1 cellular context compared by ENCODE assay signal in the genomic region with DNA sequence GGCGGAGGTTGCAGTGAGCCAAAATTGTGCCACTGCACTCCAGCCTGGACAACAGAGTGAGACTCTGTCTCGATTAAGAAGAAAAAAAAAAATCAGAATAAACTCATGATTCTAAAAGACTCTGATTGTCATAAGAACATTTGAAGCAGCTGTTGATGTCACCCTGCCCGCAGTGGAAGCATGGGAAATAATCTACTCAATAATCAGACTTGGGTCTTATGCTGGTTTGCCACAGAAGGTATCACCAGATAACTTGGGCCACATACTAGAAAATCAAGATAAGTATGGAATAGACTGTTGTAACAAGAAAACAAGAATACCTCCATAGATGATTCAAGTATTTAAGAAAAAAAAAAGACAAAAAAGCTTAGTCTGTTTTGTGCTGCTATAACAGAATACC.
A peak's percentile ranks its signal among the peaks of the same experiment; 100 is the strongest.
TF ChIP-seq lines count a peak whose summit lies in the region.

No MANE protein-coding gene starts in this region.

TF ChIP-seq in K562, 482 proteins besides CTCF, POLR2A, EP300 and RAD21:
- TF ChIP-seq, protein P1, sequence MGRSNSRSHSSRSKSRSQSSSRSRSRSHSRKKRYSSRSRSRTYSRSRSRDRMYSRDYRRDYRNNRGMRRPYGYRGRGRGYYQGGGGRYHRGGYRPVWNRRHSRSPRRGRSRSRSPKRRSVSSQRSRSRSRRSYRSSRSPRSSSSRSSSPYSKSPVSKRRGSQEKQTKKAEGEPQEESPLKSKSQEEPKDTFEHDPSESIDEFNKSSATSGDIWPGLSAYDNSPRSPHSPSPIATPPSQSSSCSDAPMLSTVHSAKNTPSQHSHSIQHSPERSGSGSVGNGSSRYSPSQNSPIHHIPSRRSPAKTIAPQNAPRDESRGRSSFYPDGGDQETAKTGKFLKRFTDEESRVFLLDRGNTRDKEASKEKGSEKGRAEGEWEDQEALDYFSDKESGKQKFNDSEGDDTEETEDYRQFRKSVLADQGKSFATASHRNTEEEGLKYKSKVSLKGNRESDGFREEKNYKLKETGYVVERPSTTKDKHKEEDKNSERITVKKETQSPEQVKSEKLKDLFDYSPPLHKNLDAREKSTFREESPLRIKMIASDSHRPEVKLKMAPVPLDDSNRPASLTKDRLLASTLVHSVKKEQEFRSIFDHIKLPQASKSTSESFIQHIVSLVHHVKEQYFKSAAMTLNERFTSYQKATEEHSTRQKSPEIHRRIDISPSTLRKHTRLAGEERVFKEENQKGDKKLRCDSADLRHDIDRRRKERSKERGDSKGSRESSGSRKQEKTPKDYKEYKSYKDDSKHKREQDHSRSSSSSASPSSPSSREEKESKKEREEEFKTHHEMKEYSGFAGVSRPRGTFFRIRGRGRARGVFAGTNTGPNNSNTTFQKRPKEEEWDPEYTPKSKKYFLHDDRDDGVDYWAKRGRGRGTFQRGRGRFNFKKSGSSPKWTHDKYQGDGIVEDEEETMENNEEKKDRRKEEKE (IDR thresholded peaks at IDR 0.05; ENCODE audit: borderline replicate concordance in 1 of 2, control insufficient read depth in 1 of 2, low read depth in 2 of 2, low read length in 1 of 2): no peak
- TF ChIP-seq JUN (IDR thresholded peaks at IDR 0.05; ENCODE audit: borderline replicate concordance, low read depth, low read length) (no peak), JUN (CRISPR knock-in tag; IDR thresholded peaks at IDR 0.05; ENCODE audit: borderline replicate concordance) (no peak), CC2D1A (IDR thresholded peaks at IDR 0.05) (no peak), XRCC3 (IDR thresholded peaks at IDR 0.05) (no peak), CBFA2T3 (IDR thresholded peaks at IDR 0.05) (0 out of 2 replicates have a peak, but pooled peaks have one; percentile 4)
- TF ChIP-seq, protein P2, sequence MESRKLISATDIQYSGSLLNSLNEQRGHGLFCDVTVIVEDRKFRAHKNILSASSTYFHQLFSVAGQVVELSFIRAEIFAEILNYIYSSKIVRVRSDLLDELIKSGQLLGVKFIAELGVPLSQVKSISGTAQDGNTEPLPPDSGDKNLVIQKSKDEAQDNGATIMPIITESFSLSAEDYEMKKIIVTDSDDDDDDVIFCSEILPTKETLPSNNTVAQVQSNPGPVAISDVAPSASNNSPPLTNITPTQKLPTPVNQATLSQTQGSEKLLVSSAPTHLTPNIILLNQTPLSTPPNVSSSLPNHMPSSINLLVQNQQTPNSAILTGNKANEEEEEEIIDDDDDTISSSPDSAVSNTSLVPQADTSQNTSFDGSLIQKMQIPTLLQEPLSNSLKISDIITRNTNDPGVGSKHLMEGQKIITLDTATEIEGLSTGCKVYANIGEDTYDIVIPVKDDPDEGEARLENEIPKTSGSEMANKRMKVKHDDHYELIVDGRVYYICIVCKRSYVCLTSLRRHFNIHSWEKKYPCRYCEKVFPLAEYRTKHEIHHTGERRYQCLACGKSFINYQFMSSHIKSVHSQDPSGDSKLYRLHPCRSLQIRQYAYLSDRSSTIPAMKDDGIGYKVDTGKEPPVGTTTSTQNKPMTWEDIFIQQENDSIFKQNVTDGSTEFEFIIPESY (CRISPR knock-in tag; IDR thresholded peaks at IDR 0.05): no peak
